Comparison of ENCODE assay signal across 8 cellular contexts in the genomic region with DNA sequence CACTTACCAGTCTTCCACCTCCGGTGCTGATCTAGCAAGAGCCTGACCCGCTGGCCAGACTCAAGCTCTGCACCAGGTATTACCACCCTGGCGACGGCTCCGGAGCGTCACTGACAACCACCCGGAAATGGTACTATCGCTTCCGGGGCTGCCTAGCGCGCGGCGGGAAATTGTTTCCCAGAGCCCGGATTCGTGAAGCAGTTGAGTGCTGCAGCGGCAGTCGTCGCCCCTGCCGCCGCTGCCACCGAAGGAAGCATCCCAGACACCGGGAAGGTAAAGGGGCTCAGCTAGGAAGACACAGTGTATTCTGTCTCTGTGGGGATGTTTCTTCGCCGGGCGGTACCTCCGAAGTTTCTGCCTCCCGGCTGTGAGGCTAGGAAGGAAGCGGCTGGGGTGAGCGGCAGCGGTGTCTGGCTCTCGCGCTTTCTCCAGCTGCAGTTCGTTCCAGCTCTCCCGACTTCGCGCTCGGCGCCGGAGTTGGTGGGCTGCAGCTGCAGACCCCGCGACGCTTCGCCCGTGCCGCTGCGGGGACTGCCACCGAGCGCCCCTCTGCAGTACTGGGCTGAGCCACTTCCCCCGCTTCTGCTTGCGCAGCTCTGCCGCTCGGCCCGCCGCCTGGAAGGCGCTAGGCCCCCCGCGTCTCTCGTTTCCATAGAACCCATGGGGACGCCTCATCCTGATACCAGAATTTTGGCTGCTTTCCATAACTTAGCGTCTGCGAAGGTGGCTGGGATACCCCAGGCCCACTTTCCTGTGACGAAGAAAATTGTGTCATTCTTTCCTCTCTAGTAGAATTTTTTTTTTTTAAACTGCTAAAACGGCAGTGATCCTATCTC. TPM values are rescaled to one million over a fixed set of nuclear protein-coding genes. Genes with fewer than 3 reads are reported as not detected.
A peak's percentile ranks its signal among the peaks of the same experiment; 100 is the strongest.
DNase-seq lines count a peak whose midpoint lies in the region; ATAC-seq, FAIRE-seq and TF ChIP-seq lines count a peak whose summit lies in the region.

Gene KIAA0825, minus strand, starts transcription at position 112 of the 836 bp plus-strand sequence. CDS start 81,478 bp downstream, outside the sequence.
Gene SLF1, plus strand, starts transcription at position 177 of the 836 bp plus-strand sequence. CDS start 10,142 bp downstream, outside the sequence.

- DNase-seq in AG04450 (ENCODE audit: low read depth, low spot score) (peak; percentile 61), NCI-H2227 treated with DMSO at 0.1 percent for 48 hours (lab: John Stamatoyannopoulos, UW) (peak; percentile 76), activated B cell treated with CpG ODN at 0.5 μM for 24 hours (peak; percentile 70)
- DNase-seq in central memory CD4-positive, alpha-beta T cell = peak; percentile 83
- peak; percentile 81 to 82 for DNase-seq in stimulated activated CD4-positive, alpha-beta T cell treated with anti-CD3 and anti-CD28 coated beads, Interleukin-12 subunit alpha, Interleukin-12 subunit beta, amount 100 ng/mL, for 24 hours (ENCODE audit: low read depth in 2 of 2)

- no peaks in the 10 kb centered on the region for H3K27me3 ChIP-seq in AG04450 (ENCODE audit: control insufficient read depth, insufficient read depth, low read length)

- POLR2A ChIA-PET in AG04450 (lab: Yijun Ruan, JAX) (no interaction called here), activated B cell treated with CpG ODN at 0.5 μM for 24 hours (lab: Charles Lee) (no interaction called here)

- H3K9me3 Mint-ChIP-seq in activated B cell treated with CpG ODN at 0.5 μM for 24 hours = no peaks in the 10 kb centered on the region

- peaks cover 10% of the 10 kb centered on the region for H3K36me3 Mint-ChIP-seq in activated B cell treated with CpG ODN at 0.5 μM for 24 hours (ENCODE audit: low read depth)

- TF ChIP-seq CTCF in AG04450 (IDR thresholded peaks at IDR 0.05; ENCODE audit: low read depth, low read length) (no peak), activated B cell treated with CpG ODN at 0.5 μM for 24 hours (IDR thresholded peaks at IDR 0.05) (no peak)

- ATAC-seq in GM18907 (IDR thresholded peaks at IDR 0.05; ENCODE audit: unreplicated experiment) = peak; percentile 98
- ATAC-seq in HG03139 (IDR thresholded peaks at IDR 0.05; ENCODE audit: unreplicated experiment) = peak; percentile 97
- ATAC-seq in activated B cell treated with CpG ODN at 0.5 μM for 24 hours (ENCODE audit: low read depth) = peak; percentile 94

- peak within 1 kb of the TSS; percentile 82 for H3K27ac Mint-ChIP-seq in activated B cell treated with CpG ODN at 0.5 μM for 24 hours

- H3K27me3 Mint-ChIP-seq in activated B cell treated with CpG ODN at 0.5 μM for 24 hours = no peaks in the 10 kb centered on the region

- CTCF ChIA-PET in AG04450 (lab: Charles Lee) = interaction anchor here (0.5 kb wide), 1 partner anchor 22 kb away, joined by 3 read pairs; no protein-coding TSS in a partner anchor
- CTCF ChIA-PET in activated B cell treated with CpG ODN at 0.5 μM for 24 hours (lab: Charles Lee) = interaction anchor here (0.6 kb wide), 1 partner anchor 376 kb away, joined by 3 read pairs; no protein-coding TSS in a partner anchor

- peak within 1 kb of the TSS; percentile 88 for H3K4me3 ChIP-seq in AG04450 (ENCODE audit: low read depth, low read length)

- intact Hi-C loops in activated B cell treated with CpG ODN at 0.5 μM for 24 hours (cut with micrococcal nuclease) = loop anchor here (1.0 to 10.0 kb wide), 4 partner anchors 120 to 936 kb away; partner anchors contain the start of genes ARSK and SKIC3

- H3K4me1 Mint-ChIP-seq in activated B cell treated with CpG ODN at 0.5 μM for 24 hours = peaks cover 22% of the 10 kb centered on the region

- peak within 1 kb of the TSS; percentile 96 for H3K4me3 Mint-ChIP-seq in activated B cell treated with CpG ODN at 0.5 μM for 24 hours

- peak; percentile 38 for FAIRE-seq in islet of Langerhans (lab: Jason Lieb, UNC)

- no peaks in the 10 kb centered on the region; the same call in 1 of the 2 replicates for H3K9me3 ChIP-seq in AG04450 (ENCODE audit: control insufficient read depth, insufficient read depth, low read length)

- peak within 1 kb of the TSS; percentile 53 for H3K27ac ChIP-seq in AG04450 (ENCODE audit: low read depth, low read length)

RNA-seq across cellular contexts. Expression of gene KIAA0825, which starts in this region (rescaled TPM):
- polyA plus RNA-seq in AG04450 (2011; rRNA removed) = 1.4 and 2.1 TPM in 2 replicates
- polyA minus RNA-seq in AG04450 (2011; rRNA and poly(A)+ RNA removed) = 2.0 and 4.1 TPM in 2 replicates
- 1.4 and 2.3 TPM in 2 replicates for total RNA-seq in activated B cell treated with CpG ODN at 0.5 μM for 24 hours

RNA-seq across cellular contexts. Expression of gene SLF1, which starts in this region (rescaled TPM):
- polyA plus RNA-seq in AG04450 (2011; rRNA removed) = 3.1 and 3.6 TPM in 2 replicates
- 2.5 and 5.1 TPM in 2 replicates for polyA minus RNA-seq in AG04450 (2011; rRNA and poly(A)+ RNA removed)
- total RNA-seq in activated B cell treated with CpG ODN at 0.5 μM for 24 hours = 7.3 and 12.0 TPM in 2 replicates

Comparison
In these comparisons a context has a peak if more than half of its experiments do, and no peak if none do; other contexts are left out.
1. Peak in every context shown above with its lines: DNase-seq, ATAC-seq, H3K4me3 ChIP-seq and H3K27ac ChIP-seq.